29 cellular contexts compared by ENCODE assay signal in the genomic region with DNA sequence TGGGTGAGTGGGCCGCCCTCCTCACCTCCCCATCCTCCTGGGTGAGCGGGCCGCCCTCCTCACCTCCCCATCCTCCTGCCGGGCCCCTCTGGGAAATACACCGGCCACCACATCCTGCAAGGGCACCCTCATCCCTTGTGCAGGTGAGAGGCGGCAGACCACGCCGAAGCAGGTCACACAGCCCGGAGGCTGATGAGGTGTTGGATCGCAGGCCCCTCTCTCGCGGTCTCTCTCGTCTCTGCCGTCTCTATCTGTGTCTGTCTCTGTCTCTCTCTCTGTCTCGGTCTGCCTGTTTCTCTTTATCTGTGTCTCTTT. TPM values are rescaled to one million over a fixed set of nuclear protein-coding genes. Genes with fewer than 3 reads are reported as not detected.
"Had no signal": no experiment of that assay in that cellular context is flagged by ENCODE, and none has a peak within 500 bp of the region (broad histone marks: within the 10 kb centered on the region; RNA-seq: fewer than 3 reads in every experiment).

No MANE protein-coding gene starts in this region.

- H3K4me3 Mint-ChIP-seq: activated CD8-positive, alpha-beta T cell treated with anti-CD3 and anti-CD28 coated beads for 36 hours; activated naive CD4-positive, alpha-beta T cell treated with anti-CD3 and anti-CD28 coated beads, Interleukin-2, amount 50 U/mL, for 24 hours; activated T-cell treated with anti-CD3 and anti-CD28 coated beads, Interleukin-2, amount 50 U/mL, for 72 hours; T-helper 1 cell treated with Interleukin-12 subunit alpha and Interleukin-12 subunit beta and Interleukin-4 antibody, amounts not matched to agents 30 μg/mL and 1 μg/mL, for 36 hours had no signal

- H3K4me1 ChIP-seq: Peyer's patch had no signal

- H3K27ac ChIP-seq: brain microvascular endothelial cell, cardiac muscle cell, Peyer's patch, RWPE1 had no signal

- H3K36me3 Mint-ChIP-seq: activated naive CD4-positive, alpha-beta T cell treated with anti-CD3 and anti-CD28 coated beads, Interleukin-2, amount 50 U/mL, for 24 hours had no signal

- DNase-seq: activated CD4-positive, alpha-beta T cell treated with anti-CD3 and anti-CD28 coated beads for 4 hours; activated CD8-positive, alpha-beta memory T cell treated with anti-CD3 and anti-CD28 coated beads, Interleukin-2, amount 50 U/mL, for 4 hours; activated CD8-positive, alpha-beta T cell treated with anti-CD3 and anti-CD28 coated beads for 36 hours; activated naive CD4-positive, alpha-beta T cell; activated T-cell treated with anti-CD3 and anti-CD28 coated beads, Interleukin-2, amount 50 U/mL, for 72 hours; amygdala; brain microvascular endothelial cell; IMR-90; KG1; MV-4-11; NCI-H1092 treated with DMSO at 0.1 percent for 48 hours; NCI-H1417 treated with DMSO at 0.1 percent for 48 hours; NCI-H1694; NCI-H2029; NCI-H2107; NCI-H2171 treated with DMSO at 0.1 percent for 48 hours; NCI-H226; NCI-H510A; NCI-H526 treated with DMSO at 0.1 percent for 48 hours; SHP77 treated with DMSO at 0.1 percent for 48 hours had no signal

- H3K27me3 ChIP-seq: brain microvascular endothelial cell, cardiac muscle cell, Peyer's patch had no signal

- H3K36me3 ChIP-seq: cardiac muscle cell had no signal

- H3K4me3 ChIP-seq: cardiac muscle cell, Peyer's patch had no signal

- H3K27ac Mint-ChIP-seq: activated CD8-positive, alpha-beta T cell treated with anti-CD3 and anti-CD28 coated beads for 36 hours; activated naive CD4-positive, alpha-beta T cell treated with anti-CD3 and anti-CD28 coated beads, Interleukin-2, amount 50 U/mL, for 24 hours; activated T-cell treated with anti-CD3 and anti-CD28 coated beads, Interleukin-2, amount 50 U/mL, for 72 hours; activated T-helper 2 cell treated with anti-CD3 and anti-CD28 coated beads, Interferon-gamma antibody, Interleukin-2, Interleukin-4, amounts not matched to agents 10 μg/mL and 5 μg/mL and 100 μg/mL, durations not matched to agents 14 hours and 24 hours and 36 hours; T-helper 1 cell treated with Interleukin-12 subunit alpha and Interleukin-12 subunit beta and Interleukin-4 antibody, amounts not matched to agents 30 μg/mL and 1 μg/mL, for 36 hours had no signal

- H3K27me3 Mint-ChIP-seq: activated CD8-positive, alpha-beta T cell treated with anti-CD3 and anti-CD28 coated beads for 36 hours; activated naive CD4-positive, alpha-beta T cell treated with anti-CD3 and anti-CD28 coated beads, Interleukin-2, amount 50 U/mL, for 24 hours had no signal

- ATAC-seq: activated CD4-positive, CD25-positive, alpha-beta regulatory T cell treated with anti-CD3 and anti-CD28 coated beads, Interleukin-2, amount 50 U/mL, for 24 hours; activated CD8-positive, alpha-beta T cell treated with anti-CD3 and anti-CD28 coated beads for 36 hours; activated T-cell treated with anti-CD3 and anti-CD28 coated beads, Interleukin-2, amount 50 U/mL, for 72 hours had no signal

- H3K9me3 Mint-ChIP-seq: activated naive CD4-positive, alpha-beta T cell treated with anti-CD3 and anti-CD28 coated beads, Interleukin-2, amount 50 U/mL, for 24 hours had no signal

RNA-seq across cellular contexts. Expression of gene FOXL3, which starts 30.8 kb away (rescaled TPM):
- total RNA-seq: activated CD8-positive, alpha-beta T cell treated with anti-CD3 and anti-CD28 coated beads for 36 hours; activated T-cell treated with anti-CD3 and anti-CD28 coated beads, Interleukin-2, amount 50 U/mL, for 72 hours; activated T-helper 2 cell treated with anti-CD3 and anti-CD28 coated beads, Interferon-gamma antibody, Interleukin-2, Interleukin-4, amounts not matched to agents 10 μg/mL and 5 μg/mL and 100 μg/mL, durations not matched to agents 14 hours and 24 hours and 36 hours; cardiac muscle cell; IMR-90; MCF 10A; Peyer's patch; SK-MEL-5 had no signal
- polyA plus RNA-seq: cardiac muscle cell, IMR-90 had no signal
